Comparison of ENCODE assay signal across 1 cellular context in genomic region chr16:57007530-57007929, GRCh38.
A peak's percentile ranks its signal among the peaks of the same experiment; 100 is the strongest.
TF ChIP-seq lines count a peak whose summit lies in the region.

No MANE protein-coding gene starts in this region.

TF ChIP-seq in GM12878, 131 proteins besides CTCF, POLR2A, EP300 and RAD21:
- TF ChIP-seq CEBPB (IDR thresholded peaks at IDR 0.05; ENCODE audit: borderline replicate concordance in 1 of 2, low read depth in 2 of 2, low read length in 2 of 2) (no peak), SREBF2 (IDR thresholded peaks at IDR 0.05; ENCODE audit: low read length) (no peak), EZH2 (IDR thresholded peaks at IDR 0.05; ENCODE audit: borderline replicate concordance, control insufficient read depth, low read depth, low read length) (no peak), CEBPZ (IDR thresholded peaks at IDR 0.05; ENCODE audit: low read depth, low read length) (no peak), ATF7 (IDR thresholded peaks at IDR 0.05; ENCODE audit: low read depth) (peak; percentile 60; the same call in 1 of the 2 replicates), FOXM1 (IDR thresholded peaks at IDR 0.05; ENCODE audit: low read depth, low read length) (no peak), SMARCA5 (IDR thresholded peaks at IDR 0.05) (peak; percentile 20; the same call in 1 of the 2 replicates), MLLT1 (IDR thresholded peaks at IDR 0.05) (0 out of 2 replicates have a peak, but pooled peaks have one; percentile 30)
